ENCODE assay signal across 10 cellular contexts in the genomic region with DNA sequence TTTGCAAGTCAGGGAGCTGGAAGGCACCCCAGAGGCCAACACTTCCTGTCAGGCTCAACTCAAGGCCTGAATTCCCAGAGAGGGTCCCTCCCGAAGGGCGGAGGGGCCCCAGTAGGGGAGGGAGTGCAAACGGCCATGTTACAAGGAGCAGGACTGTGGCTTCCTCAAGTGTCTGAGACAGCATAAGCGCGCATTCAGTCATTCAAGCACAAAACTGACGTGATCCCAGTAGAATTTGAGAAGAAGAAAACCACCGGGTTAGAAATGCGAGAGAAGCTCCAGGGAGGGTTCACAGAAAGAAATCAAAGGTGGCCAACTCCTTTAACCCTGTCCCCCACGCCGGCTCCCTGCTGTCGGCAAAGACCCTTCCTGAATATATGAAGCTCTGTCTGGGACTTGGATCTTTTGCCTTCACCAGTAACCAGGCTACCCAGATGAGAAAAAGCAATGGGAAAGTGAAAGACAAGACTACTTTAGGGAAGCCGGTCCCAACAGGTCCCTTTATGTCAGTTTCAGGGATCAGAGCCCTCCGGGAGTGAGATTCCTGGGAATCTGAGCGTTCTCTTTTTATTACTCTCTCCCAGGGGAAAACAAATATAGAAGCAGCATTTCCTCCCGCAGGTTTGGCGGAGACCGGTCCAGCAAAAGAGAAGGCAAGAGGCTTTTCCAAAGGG. TPM values are rescaled to one million over a fixed set of nuclear protein-coding genes. Genes with fewer than 3 reads are reported as not detected.
A peak's percentile ranks its signal among the peaks of the same experiment; 100 is the strongest.
DNase-seq lines count a peak whose midpoint lies in the region; ATAC-seq and TF ChIP-seq lines count a peak whose summit lies in the region.
"Had no signal": no experiment of that assay in that cellular context is flagged by ENCODE, and none has a peak within 500 bp of the region (broad histone marks: within the 10 kb centered on the region; RNA-seq: fewer than 3 reads in every experiment).

No MANE protein-coding gene starts in this region.

- H3K27ac ChIP-seq in cardiac muscle cell (no peak overlapping the region), aorta (ENCODE audit: low read depth in 1 of 2, low read length in 2 of 2) (no peak overlapping the region)

- DNase-seq in cardiac muscle cell (ENCODE audit: low read depth in 1 of 2, low spot score in 1 of 2) (no peak), Right ventricle myocardium superior (no peak), epidermal melanocyte (ENCODE audit: insufficient read length, low spot score) (peak; percentile 31), naive B cell (no peak), aorta (peak in 1 of 2 donors; percentile 67), posterior vena cava (ENCODE audit: low spot score) (no peak), DMS53 (lab: John Stamatoyannopoulos, UW) (no peak)
- DNase-seq: activated naive CD4-positive, alpha-beta T cell treated with anti-CD3 and anti-CD28 coated beads, Interleukin-2, amount 50 U/mL, for 16 hours; NCI-H526 treated with DMSO at 0.1 percent for 48 hours had no signal

- intact Hi-C loops in Right ventricle myocardium superior (cut with DNase I) (no loop called here), aorta (cut with DNase I) (loop anchor here (1.0 to 5.0 kb wide), 3 partner anchors 36 to 101 kb away; no protein-coding TSS in a partner anchor), posterior vena cava (cut with DNase I) (no loop called here)

- peaks cover 61 to 82% (median 79%) of the 10 kb centered on the region in 3 donors for H3K27me3 Mint-ChIP-seq in naive B cell

- H3K4me1 ChIP-seq in cardiac muscle cell (ENCODE audit: low read depth) (peaks cover 6% of the 10 kb centered on the region), aorta (ENCODE audit: control insufficient read depth in 1 of 2, insufficient read depth in 2 of 2, low read length in 2 of 2) (no peaks in the 10 kb centered on the region)

- H3K27ac Mint-ChIP-seq in naive B cell: no peak overlapping the region

- peak overlapping the region; percentile 11 to 82 (median 64) for H3K4me3 Mint-ChIP-seq in naive B cell

- ATAC-seq in Right ventricle myocardium superior (ENCODE audit: poor library complexity) (no peak), naive B cell (ENCODE audit: low read depth in 2 of 2) (no peak), aorta (ENCODE audit: low FRiP score) (no peak), GM19324 (IDR thresholded peaks at IDR 0.05; ENCODE audit: low FRiP score, unreplicated experiment) (no peak)

- H3K27me3 ChIP-seq in cardiac muscle cell (peaks cover 47% of the 10 kb centered on the region), aorta (ENCODE audit: control insufficient read depth in 1 of 2, insufficient read depth in 2 of 2, low read length in 1 of 2) (no peaks in the 10 kb centered on the region)

- TF ChIP-seq CTCF in cardiac muscle cell (IDR thresholded peaks at IDR 0.05; ENCODE audit: low read depth, low read length): no peak

- H3K36me3 Mint-ChIP-seq in naive B cell: peaks cover 0 to 6% of the 10 kb centered on the region in 2 donors

- peaks cover 0 to 5% (median 4%) of the 10 kb centered on the region in 7 donors for H3K9me3 Mint-ChIP-seq in naive B cell

- H3K36me3 ChIP-seq in cardiac muscle cell (no peaks in the 10 kb centered on the region), aorta (ENCODE audit: control insufficient read depth in 1 of 2, insufficient read depth in 2 of 2, low read length in 1 of 2) (no peaks in the 10 kb centered on the region)

- H3K4me3 ChIP-seq in cardiac muscle cell (peak overlapping the region; percentile 31), aorta (ENCODE audit: low read length in 2 of 2) (peak overlapping the region; percentile 57 to 75)

- H3K9me3 ChIP-seq in cardiac muscle cell (ENCODE audit: low read depth) (no peaks in the 10 kb centered on the region), aorta (ENCODE audit: control insufficient read depth, low read length) (no peaks in the 10 kb centered on the region)

- WGBS in aorta, 2 donors: 33 to 38% methylated on average over 17 of the region's 17 CpGs

- peaks cover 6 to 15% (median 10%) of the 10 kb centered on the region in 3 donors for H3K4me1 Mint-ChIP-seq in naive B cell

RNA-seq across cellular contexts. Expression of a gene that starts 1.3 kb away (rescaled TPM):
- 1.9 and 3.8 TPM in 2 replicates for total RNA-seq in cardiac muscle cell
- polyA plus RNA-seq in cardiac muscle cell: 0.75 and 2.6 TPM in 2 replicates
- 5.3 TPM for total RNA-seq in Right ventricle myocardium superior
- 1 to 10 TPM in 5 of 6 donors, not detected in 1; 1.9 to 4.3 (median 3.3) TPM for polyA plus RNA-seq in naive B cell (ENCODE audit: low read depth in 6 of 6)
- 10 to 100 TPM; 16.3 to 19.3 TPM for total RNA-seq in aorta
- 1 to 10 TPM; 3.1 to 4.0 TPM for polyA plus RNA-seq in aorta
- 1 to 10 TPM; 4.5 to 7.9 TPM for total RNA-seq in posterior vena cava

Comparison
In these comparisons a context has a peak if more than half of its experiments do, and no peak if none do; other contexts are left out.
1. intact Hi-C loops: an anchor here in aorta (1.0 to 5.0 kb wide); none called in Right ventricle myocardium superior and posterior vena cava.